4 cellular contexts compared by ENCODE assay signal in genomic region chr4:127899682-127900081, GRCh38.
TF ChIP-seq lines count a peak whose summit lies in the region.

No MANE protein-coding gene starts in this region.

TF ChIP-seq in HEK293, 187 proteins besides CTCF, POLR2A, EP300 and RAD21:
- TF ChIP-seq, protein P1, sequence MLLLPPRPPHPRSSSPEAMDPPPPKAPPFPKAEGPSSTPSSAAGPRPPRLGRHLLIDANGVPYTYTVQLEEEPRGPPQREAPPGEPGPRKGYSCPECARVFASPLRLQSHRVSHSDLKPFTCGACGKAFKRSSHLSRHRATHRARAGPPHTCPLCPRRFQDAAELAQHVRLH (tag by site-specific recombination; IDR thresholded peaks at IDR 0.05) = peak; percentile 71
- TF ChIP-seq ZNF280D (tag by site-specific recombination; IDR thresholded peaks at IDR 0.05) = 0 out of 2 replicates have a peak, but pooled peaks have one; percentile 33
- TF ChIP-seq ZNF146 (tag by site-specific recombination; IDR thresholded peaks at IDR 0.05) = peak; percentile 98

TF ChIP-seq in WTC11, 78 proteins besides CTCF, POLR2A, EP300 and RAD21:
- peak; percentile 39; the same call in 1 of the 2 replicates for TF ChIP-seq GTF2I (CRISPR knock-in tag; conservative IDR thresholded peaks at IDR 0.05)

TF ChIP-seq in K562, 482 proteins besides CTCF, POLR2A, EP300 and RAD21:
- TF ChIP-seq ZNF146 (CRISPR knock-in tag; IDR thresholded peaks at IDR 0.05; ENCODE audit: unreplicated experiment) = peak; percentile 100
- 0 out of 2 replicates have a peak, but pooled peaks have one; percentile 51 for TF ChIP-seq SMARCA5 (IDR thresholded peaks at IDR 0.05)
- TF ChIP-seq BCOR (IDR thresholded peaks at IDR 0.05) = peak; percentile 84
- 0 out of 2 replicates have a peak, but pooled peaks have one; percentile 21 for TF ChIP-seq HDAC2 (IDR thresholded peaks at IDR 0.05)
- TF ChIP-seq RBM25 (IDR thresholded peaks at IDR 0.05; ENCODE audit: low read depth, low read length, severe bottlenecking) = peak; percentile 79
- peak; percentile 53 to 77 for TF ChIP-seq KDM1A (IDR thresholded peaks at IDR 0.05)
- TF ChIP-seq, protein P2, sequence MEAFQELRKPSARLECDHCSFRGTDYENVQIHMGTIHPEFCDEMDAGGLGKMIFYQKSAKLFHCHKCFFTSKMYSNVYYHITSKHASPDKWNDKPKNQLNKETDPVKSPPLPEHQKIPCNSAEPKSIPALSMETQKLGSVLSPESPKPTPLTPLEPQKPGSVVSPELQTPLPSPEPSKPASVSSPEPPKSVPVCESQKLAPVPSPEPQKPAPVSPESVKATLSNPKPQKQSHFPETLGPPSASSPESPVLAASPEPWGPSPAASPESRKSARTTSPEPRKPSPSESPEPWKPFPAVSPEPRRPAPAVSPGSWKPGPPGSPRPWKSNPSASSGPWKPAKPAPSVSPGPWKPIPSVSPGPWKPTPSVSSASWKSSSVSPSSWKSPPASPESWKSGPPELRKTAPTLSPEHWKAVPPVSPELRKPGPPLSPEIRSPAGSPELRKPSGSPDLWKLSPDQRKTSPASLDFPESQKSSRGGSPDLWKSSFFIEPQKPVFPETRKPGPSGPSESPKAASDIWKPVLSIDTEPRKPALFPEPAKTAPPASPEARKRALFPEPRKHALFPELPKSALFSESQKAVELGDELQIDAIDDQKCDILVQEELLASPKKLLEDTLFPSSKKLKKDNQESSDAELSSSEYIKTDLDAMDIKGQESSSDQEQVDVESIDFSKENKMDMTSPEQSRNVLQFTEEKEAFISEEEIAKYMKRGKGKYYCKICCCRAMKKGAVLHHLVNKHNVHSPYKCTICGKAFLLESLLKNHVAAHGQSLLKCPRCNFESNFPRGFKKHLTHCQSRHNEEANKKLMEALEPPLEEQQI (IDR thresholded peaks at IDR 0.05) = peak; percentile 39; the same call in 1 of the 2 replicates

TF ChIP-seq in H1, 55 proteins besides CTCF, POLR2A, EP300 and RAD21:
- 0 out of 2 replicates have a peak, but pooled peaks have one; percentile 48 for TF ChIP-seq KDM1A (IDR thresholded peaks at IDR 0.05; ENCODE audit: borderline replicate concordance, low read length)
TF ChIP-seq in H1: peak in this region for 1; not testable (repeated sequence) for 54.
